Comparison of ENCODE assay signal across 15 cellular contexts in genomic region chr1:247360116-247360898, GRCh38. TPM values are rescaled to one million over a fixed set of nuclear protein-coding genes. Genes with fewer than 3 reads are reported as not detected.
DNase-seq lines count a peak whose midpoint lies in the region; ATAC-seq and TF ChIP-seq lines count a peak whose summit lies in the region.
"Had no signal": no experiment of that assay in that cellular context is flagged by ENCODE, and none has a peak within 500 bp of the region (broad histone marks: within the 10 kb centered on the region; RNA-seq: fewer than 3 reads in every experiment).

No MANE protein-coding gene starts in this region.

- H3K79me2 ChIP-seq in fibroblast of lung (ENCODE audit: control insufficient read depth, insufficient read depth, low read length): no peaks in the 10 kb centered on the region
- H3K79me2 ChIP-seq in osteoblast (ENCODE audit: insufficient read depth, low read length): no peaks in the 10 kb centered on the region

- peaks cover 4% of the 10 kb centered on the region for H3K36me3 Mint-ChIP-seq in endothelial cell (ENCODE audit: low read depth, unreplicated experiment)

- H3K4me2 ChIP-seq in fibroblast of lung (ENCODE audit: extremely low read depth, insufficient read depth, low read length) (no peak overlapping the region), osteoblast (ENCODE audit: insufficient read depth, low read length) (peak overlapping the region; percentile 78)

- no peak overlapping the region for H3K4me3 Mint-ChIP-seq in endothelial cell (ENCODE audit: unreplicated experiment)
- H3K4me3 Mint-ChIP-seq: T-helper 2 cell treated with Interferon-gamma antibody and Interleukin-4, amounts not matched to agents 5 μg/mL and 100 μg/mL, for 36 hours had no signal

- H2AFZ ChIP-seq in fibroblast of lung (ENCODE audit: low read length) (no peak overlapping the region), osteoblast (ENCODE audit: low read length) (peak overlapping the region; percentile 68)

- H3K27ac ChIP-seq in heart right ventricle (peak overlapping the region in 9 of 10 donors; percentile 29 to 88 (median 68)), fibroblast of lung (ENCODE audit: insufficient read depth, low read length) (peak overlapping the region; percentile 6), osteoblast (ENCODE audit: low read depth, low read length) (peak overlapping the region; percentile 60)
- H3K27ac ChIP-seq: brain microvascular endothelial cell had no signal

- H3K27me3 ChIP-seq in heart right ventricle (peaks cover 0 to 17% (median 5%) of the 10 kb centered on the region in 7 donors), fibroblast of lung (ENCODE audit: control insufficient read depth, insufficient read depth, low read length) (no peaks in the 10 kb centered on the region), osteoblast (ENCODE audit: insufficient read depth, low read length) (no peaks in the 10 kb centered on the region)
- H3K27me3 ChIP-seq: brain microvascular endothelial cell had no signal

- H3K9me3 Mint-ChIP-seq in endothelial cell (ENCODE audit: unreplicated experiment): peaks cover 7% of the 10 kb centered on the region

- peaks cover 12% of the 10 kb centered on the region for H3K27me3 Mint-ChIP-seq in endothelial cell (ENCODE audit: unreplicated experiment)

- H4K20me1 ChIP-seq in fibroblast of lung (ENCODE audit: control insufficient read depth, extremely low read depth, insufficient read depth, low read length) (no peaks in the 10 kb centered on the region), osteoblast (ENCODE audit: insufficient read depth, low read length) (no peaks in the 10 kb centered on the region)

- TF ChIP-seq CTCF in heart right ventricle (IDR thresholded peaks at IDR 0.05) (no peak), fibroblast of lung (conservative IDR thresholded peaks at IDR 0.05 in 1 of 2, IDR thresholded peaks at IDR 0.05 in 1 of 2; ENCODE audit: low read depth in 1 of 2, low read length in 2 of 2) (no peak), osteoblast (IDR thresholded peaks at IDR 0.05; ENCODE audit: extremely low read depth, low read depth, low read length) (no peak), endothelial cell (IDR thresholded peaks at IDR 0.05; ENCODE audit: unreplicated experiment) (no peak)

- intact Hi-C loops in heart right ventricle (cut with DNase I): no loop called here
- intact Hi-C loops in Right ventricle myocardium inferior (cut with DNase I): no loop called here

- H3K9me3 ChIP-seq in heart right ventricle (no peaks in the 10 kb centered on the region), fibroblast of lung (ENCODE audit: control insufficient read depth, insufficient read depth, low read depth, low read length) (no peaks in the 10 kb centered on the region), osteoblast (ENCODE audit: low read depth, low read length) (no peaks in the 10 kb centered on the region)

- H3K4me3 ChIP-seq in heart right ventricle (peak overlapping the region in 3 of 10 donors; percentile 6 to 15 (median 11)), fibroblast of lung (replicated peaks in 1 of 4; ENCODE audit: control extremely low read depth in 1 of 4, insufficient read depth in 1 of 4, low read depth in 3 of 4, low read length in 4 of 4) (no peak overlapping the region), osteoblast (ENCODE audit: insufficient read depth, low read length) (peak overlapping the region; percentile 54)

- ATAC-seq in heart right ventricle: peak in 2 of 8 donors; percentile 16 to 27
- no peak for ATAC-seq in Right ventricle myocardium inferior
- ATAC-seq in GM18870 (IDR thresholded peaks at IDR 0.05; ENCODE audit: unreplicated experiment): no peak
- no peak for ATAC-seq in GM19351 (IDR thresholded peaks at IDR 0.05; ENCODE audit: unreplicated experiment)
- ATAC-seq: stimulated activated naive CD8-positive, alpha-beta T cell treated with anti-CD3 and anti-CD28 coated beads, Interleukin-15, Interleukin-2, amounts not matched to agents 100 U/mL and 50 U/mL, for 24 hours had no signal

- H3K4me1 ChIP-seq in heart right ventricle: peaks cover 0 to 58% (median 13%) of the 10 kb centered on the region in 9 donors
- peaks cover 9% of the 10 kb centered on the region for H3K4me1 ChIP-seq in fibroblast of lung (ENCODE audit: control insufficient read depth, extremely low read depth, insufficient read depth, low read length)
- peaks cover 49% of the 10 kb centered on the region for H3K4me1 ChIP-seq in osteoblast (ENCODE audit: insufficient read depth, low read length)

- DNase-seq in heart right ventricle: no peak
- no peak for DNase-seq in Right ventricle myocardium inferior (ENCODE audit: missing footprints)
- DNase-seq in fibroblast of lung (ENCODE audit: low read depth in 2 of 2): peak in 1 of 2 donors; percentile 12
- DNase-seq in osteoblast (ENCODE audit: insufficient read length, low spot score, missing footprints): no peak
- no peak for DNase-seq in endothelial cell (ENCODE audit: low spot score)
- DNase-seq in D341Med (ENCODE audit: low spot score): no peak
- DNase-seq: brain microvascular endothelial cell; GDM1; HCEC 1CT; mammary epithelial cell; NCI-H774; stimulated activated naive CD8-positive, alpha-beta T cell treated with anti-CD3 and anti-CD28 coated beads, Interleukin-15, Interleukin-2, amounts not matched to agents 100 U/mL and 50 U/mL, for 24 hours had no signal

- H3K36me3 ChIP-seq in heart right ventricle: no peaks in the 10 kb centered on the region
- H3K36me3 ChIP-seq in fibroblast of lung (ENCODE audit: control insufficient read depth, insufficient read depth, low read length): no peaks in the 10 kb centered on the region
- no peaks in the 10 kb centered on the region for H3K36me3 ChIP-seq in osteoblast (ENCODE audit: insufficient read depth, low read length)
- H3K36me3 ChIP-seq: brain microvascular endothelial cell had no signal

- H3K4me1 Mint-ChIP-seq in endothelial cell (ENCODE audit: unreplicated experiment): no peaks in the 10 kb centered on the region

- 76 to 83% methylated on average over 13 of the region's 13 CpGs for WGBS in heart right ventricle, 2 donors

- no peak overlapping the region for H3K9ac ChIP-seq in fibroblast of lung (ENCODE audit: insufficient read depth, low read length)

- no peak overlapping the region for H3K27ac Mint-ChIP-seq in endothelial cell (ENCODE audit: unreplicated experiment)
- H3K27ac Mint-ChIP-seq: T-helper 2 cell treated with Interferon-gamma antibody and Interleukin-4, amounts not matched to agents 5 μg/mL and 100 μg/mL, for 36 hours had no signal

RNA-seq across cellular contexts. Expression of gene ZNF496, which starts 28.6 kb away (rescaled TPM):
- total RNA-seq in heart right ventricle (10 to 100 TPM; 11.4 to 18.4 (median 14.5) TPM), Right ventricle myocardium inferior (10.5 TPM), fibroblast of lung (17.7 and 20.0 TPM in 2 replicates), osteoblast (27.7 and 29.3 TPM in 2 replicates), endothelial cell (ENCODE audit: unreplicated experiment) (76.5 TPM)
- polyA plus RNA-seq in heart right ventricle (1 to 10 TPM; 6.2 to 7.1 TPM), fibroblast of lung (10.0 and 10.6 TPM in 2 replicates)
- 13.0 and 14.2 TPM in 2 replicates for polyA plus RNA-seq in fibroblast of lung (2012)
- 23.0 and 25.8 TPM in 2 replicates for polyA minus RNA-seq in fibroblast of lung (ENCODE audit: low replicate concordance)

RNA-seq across cellular contexts. Expression of gene NLRP3, which starts 55.7 kb away (rescaled TPM):
- total RNA-seq in heart right ventricle: 1 to 10 TPM in 5 of 10 donors, under 1 TPM in 5; 0.28 to 6.1 (median 1.0) TPM
- polyA plus RNA-seq in heart right ventricle: under 1 TPM; 0.37 to 0.68 TPM
- total RNA-seq in Right ventricle myocardium inferior: 1.2 TPM
- under 0.01 TPM in 1 of 2 replicates, not detected in the other for total RNA-seq in fibroblast of lung
- 0.07 and 0.08 TPM in 2 replicates for polyA plus RNA-seq in fibroblast of lung
- polyA plus RNA-seq in fibroblast of lung (2012): 0.08 TPM in 1 of 2 replicates, not detected in the other
- not detected in 2 replicates for polyA minus RNA-seq in fibroblast of lung (ENCODE audit: low replicate concordance)
- 0.36 and 0.59 TPM in 2 replicates for total RNA-seq in osteoblast
- 0.44 TPM for total RNA-seq in endothelial cell (ENCODE audit: unreplicated experiment)

Comparison
In these comparisons a context has a peak if more than half of its experiments do, and no peak if none do; other contexts are left out.
1. H3K27ac ChIP-seq: peak in every context shown above with its lines; median percentile 68 in heart right ventricle; 60 in osteoblast; 6 in fibroblast of lung.